In the genomic region with DNA sequence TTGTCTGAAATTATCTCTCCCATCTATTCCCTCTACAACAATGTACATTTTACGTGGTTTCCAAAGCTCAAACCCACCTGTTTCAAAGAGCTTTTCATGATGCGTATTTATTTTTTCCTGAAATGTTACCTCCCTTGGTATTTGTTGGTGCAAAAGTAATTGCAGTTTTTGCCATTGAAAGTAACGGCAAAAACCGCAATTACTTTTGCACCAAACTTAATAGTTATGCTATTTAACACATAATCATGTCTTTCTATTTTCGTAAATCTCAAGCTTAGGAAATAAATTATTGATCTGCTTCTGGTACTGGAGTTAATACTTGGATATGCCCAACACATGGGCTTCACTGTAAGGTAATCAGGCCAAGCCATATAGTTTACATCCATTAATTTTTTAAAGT, we compare ENCODE assay signal across 22 cellular contexts.
DNase-seq lines count a peak whose midpoint lies in the region; ATAC-seq, FAIRE-seq and TF ChIP-seq lines count a peak whose summit lies in the region.
"Had no signal": no experiment of that assay in that cellular context is flagged by ENCODE, and none has a peak within 500 bp of the region (broad histone marks: within the 10 kb centered on the region; RNA-seq: fewer than 3 reads in every experiment).

No MANE protein-coding gene starts in this region.

- no peaks in the 10 kb centered on the region for H3K27me3 ChIP-seq in SJSA1 (replicated peaks)
- no peaks in the 10 kb centered on the region for H3K27me3 ChIP-seq in K562 (ENCODE audit: control insufficient read depth in 2 of 2, insufficient read depth in 2 of 2, low read length in 2 of 2)
- H3K27me3 ChIP-seq: BE2C, BLaER1 had no signal

- no peak overlapping the region for H3K9ac ChIP-seq in K562 (ENCODE audit: insufficient read depth in 1 of 2, low read depth in 2 of 2, low read length in 2 of 2)
- H3K9ac ChIP-seq: BLaER1 had no signal

- intact Hi-C loops in K562 (cut with micrococcal nuclease): no loop called here

- no peak overlapping the region for H3K4me2 ChIP-seq in K562 (ENCODE audit: insufficient read depth, low read length)
- H3K4me2 ChIP-seq: BLaER1 had no signal

- H3K27ac ChIP-seq in SJSA1 (peak overlapping the region; percentile 72), K562 (ENCODE audit: extremely low read depth, low read depth, low read length) (no peak overlapping the region)
- H3K27ac ChIP-seq: BLaER1 had no signal

- H4K20me1 ChIP-seq in K562 (replicated peaks; ENCODE audit: control insufficient read depth, insufficient read depth, low read length): no peaks in the 10 kb centered on the region
- H4K20me1 ChIP-seq: BLaER1 had no signal

- H3K36me3 ChIP-seq in SJSA1 (no peaks in the 10 kb centered on the region), K562 (ENCODE audit: control insufficient read depth, insufficient read depth, low read length) (no peaks in the 10 kb centered on the region)
- H3K36me3 ChIP-seq: BE2C, BLaER1 had no signal

- no peak for TF ChIP-seq RAD21 in K562 (CRISPR knock-in tag; conservative IDR thresholded peaks at IDR 0.05 in 1 of 2, IDR thresholded peaks at IDR 0.05 in 1 of 2)

- no peak for TF ChIP-seq CTCF in K562 (IDR thresholded peaks at IDR 0.05 in 2 of 3, conservative IDR thresholded peaks at IDR 0.05 in 1 of 3; ENCODE audit: insufficient read depth in 2 of 3, low read depth in 1 of 3, low read length in 3 of 3)

- CTCF ChIA-PET in HEK293T (lab: Yijun Ruan, JAX) (no interaction called here), K562 (lab: Yijun Ruan, JAX; ENCODE audit: low intra/inter-chr PET ratio) (no interaction called here)

- in situ Hi-C loops in K562 (cut with MboI): no loop called here

- TF ChIP-seq POLR2A in K562 (conservative IDR thresholded peaks at IDR 0.05): no peak

- no TSS peak for BruUV-seq in K562 (replicated peaks; lab: Mats Ljungman, UMichigan)

- H3K4me1 ChIP-seq in SJSA1 (replicated peaks): peaks cover 24% of the 10 kb centered on the region
- H3K4me1 ChIP-seq in K562 (replicated peaks in 1 of 2; ENCODE audit: control insufficient read depth in 2 of 2, insufficient read depth in 2 of 2, low read length in 2 of 2): no peaks in the 10 kb centered on the region
- H3K4me1 ChIP-seq: BE2C, BLaER1 had no signal

- POLR2A ChIA-PET in HEK293T (lab: Yijun Ruan, JAX) (no interaction called here), K562 (lab: Yijun Ruan, JAX) (no interaction called here)

- H2AFZ ChIP-seq in K562 (ENCODE audit: low read depth, low read length): no peak overlapping the region

- H3K9me1 ChIP-seq in K562 (ENCODE audit: control insufficient read depth, insufficient read depth, low read length): no peaks in the 10 kb centered on the region

- no peak for FAIRE-seq in K562 (lab: Jason Lieb, UNC)
- FAIRE-seq: A204.1, GM12891, GM19239 had no signal

- no peaks in the 10 kb centered on the region for H3K79me2 ChIP-seq in K562 (ENCODE audit: control insufficient read depth, insufficient read depth, low read length)

- TF ChIP-seq EP300 in K562 (IDR thresholded peaks at IDR 0.05; ENCODE audit: low read length): no peak

- ATAC-seq in K562 (no peak), GM21526 (IDR thresholded peaks at IDR 0.05; ENCODE audit: low FRiP score, unreplicated experiment) (no peak), GM21390 (IDR thresholded peaks at IDR 0.05; ENCODE audit: unreplicated experiment) (no peak)

- WGBS in K562 (ENCODE audit: insufficient coverage, low coverage, missing lambda C conversion rate): under 1% methylated on average over 5 of the region's 5 CpGs

- H3K9me3 ChIP-seq in SJSA1 (replicated peaks) (no peaks in the 10 kb centered on the region), K562 (replicated peaks; ENCODE audit: control insufficient read depth, insufficient read depth, low read depth, low read length) (no peaks in the 10 kb centered on the region)
- H3K9me3 ChIP-seq: BE2C, BLaER1 had no signal

- H3K4me3 ChIP-seq in SJSA1: no peak overlapping the region
- H3K4me3 ChIP-seq in K562: no peak overlapping the region
- H3K4me3 ChIP-seq: BLaER1 had no signal

- DNase-seq in HEK293T (ENCODE audit: extremely low spot score) (no peak), SJSA1 (ENCODE audit: low read depth in 1 of 2, low spot score in 2 of 2) (no peak), K562 (ENCODE audit: extremely low read depth in 1 of 4, low spot score in 3 of 4) (no peak)
- DNase-seq: 8988T; ACHN; BE2C; C1 segment of cervical spinal cord; CD4-positive, alpha-beta memory T cell; CD4-positive, CD25-positive, alpha-beta regulatory T cell; CD8-positive, alpha-beta memory T cell; COR-L47; DMS 273 treated with DMSO at 0.1 percent for 48 hours; DMS153; DMS79; DND-41; GDM1 had no signal

TF ChIP-seq in HEK293T, 16 proteins besides CTCF, POLR2A, EP300 and RAD21:
- TF ChIP-seq BHLHE40 (IDR thresholded peaks at IDR 0.05; ENCODE audit: borderline replicate concordance): no peak
- no peak for TF ChIP-seq ARNT (IDR thresholded peaks at IDR 0.05)
- TF ChIP-seq FOXA1 (IDR thresholded peaks at IDR 0.05): no peak
- no peak for TF ChIP-seq NFRKB (IDR thresholded peaks at IDR 0.05)
- TF ChIP-seq TARDBP (IDR thresholded peaks at IDR 0.05): no peak
- peak; percentile 64 for TF ChIP-seq ELF4 (IDR thresholded peaks at IDR 0.05)
- no peak for TF ChIP-seq HDGF (IDR thresholded peaks at IDR 0.05; ENCODE audit: borderline replicate concordance)
- TF ChIP-seq FOXK2 (IDR thresholded peaks at IDR 0.05): no peak
- TF ChIP-seq SUZ12 (IDR thresholded peaks at IDR 0.05): no peak

TF ChIP-seq in K562, 482 proteins besides CTCF, POLR2A, EP300 and RAD21:
- TF ChIP-seq ZBTB40 (IDR thresholded peaks at IDR 0.05) (peak; percentile 62), ZBTB40 (CRISPR knock-in tag; IDR thresholded peaks at IDR 0.05) (no peak), POLR3A (IDR thresholded peaks at IDR 0.05; ENCODE audit: borderline replicate concordance, extremely low read depth, insufficient read depth, insufficient read length) (no peak)
